1 cellular context compared by ENCODE assay signal in the genomic region with DNA sequence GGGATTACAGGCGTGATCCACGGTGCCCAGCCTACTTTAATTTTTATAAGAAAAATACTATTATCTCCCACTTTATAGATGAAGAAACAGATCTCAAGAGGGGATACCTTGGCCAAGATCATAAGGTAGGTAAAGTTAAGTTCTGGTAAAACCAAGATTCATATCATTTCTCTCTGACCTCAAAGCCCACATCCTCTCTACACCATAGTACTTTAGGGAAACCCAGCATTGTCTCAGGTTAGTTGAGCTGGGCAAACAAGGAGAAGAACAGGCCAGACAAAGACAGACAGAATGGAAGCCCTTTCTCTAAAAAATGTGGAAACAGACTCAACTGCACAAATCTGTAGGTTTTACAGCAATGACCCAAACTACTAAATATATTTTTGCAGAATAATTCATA.
TF ChIP-seq lines count a peak whose summit lies in the region.

No MANE protein-coding gene starts in this region.

TF ChIP-seq in GM23338, 12 proteins besides CTCF, POLR2A, EP300 and RAD21 (continued from another document):
- TF ChIP-seq, protein P1, sequence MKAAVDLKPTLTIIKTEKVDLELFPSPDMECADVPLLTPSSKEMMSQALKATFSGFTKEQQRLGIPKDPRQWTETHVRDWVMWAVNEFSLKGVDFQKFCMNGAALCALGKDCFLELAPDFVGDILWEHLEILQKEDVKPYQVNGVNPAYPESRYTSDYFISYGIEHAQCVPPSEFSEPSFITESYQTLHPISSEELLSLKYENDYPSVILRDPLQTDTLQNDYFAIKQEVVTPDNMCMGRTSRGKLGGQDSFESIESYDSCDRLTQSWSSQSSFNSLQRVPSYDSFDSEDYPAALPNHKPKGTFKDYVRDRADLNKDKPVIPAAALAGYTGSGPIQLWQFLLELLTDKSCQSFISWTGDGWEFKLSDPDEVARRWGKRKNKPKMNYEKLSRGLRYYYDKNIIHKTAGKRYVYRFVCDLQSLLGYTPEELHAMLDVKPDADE (IDR thresholded peaks at IDR 0.05), result no peak
- no peak for TF ChIP-seq CREB1 (CRISPR knock-in tag; IDR thresholded peaks at IDR 0.05; ENCODE audit: low read depth)
- no peak for TF ChIP-seq POLR2AphosphoS5 (IDR thresholded peaks at IDR 0.05; ENCODE audit: low read depth)
- TF ChIP-seq, protein P2, sequence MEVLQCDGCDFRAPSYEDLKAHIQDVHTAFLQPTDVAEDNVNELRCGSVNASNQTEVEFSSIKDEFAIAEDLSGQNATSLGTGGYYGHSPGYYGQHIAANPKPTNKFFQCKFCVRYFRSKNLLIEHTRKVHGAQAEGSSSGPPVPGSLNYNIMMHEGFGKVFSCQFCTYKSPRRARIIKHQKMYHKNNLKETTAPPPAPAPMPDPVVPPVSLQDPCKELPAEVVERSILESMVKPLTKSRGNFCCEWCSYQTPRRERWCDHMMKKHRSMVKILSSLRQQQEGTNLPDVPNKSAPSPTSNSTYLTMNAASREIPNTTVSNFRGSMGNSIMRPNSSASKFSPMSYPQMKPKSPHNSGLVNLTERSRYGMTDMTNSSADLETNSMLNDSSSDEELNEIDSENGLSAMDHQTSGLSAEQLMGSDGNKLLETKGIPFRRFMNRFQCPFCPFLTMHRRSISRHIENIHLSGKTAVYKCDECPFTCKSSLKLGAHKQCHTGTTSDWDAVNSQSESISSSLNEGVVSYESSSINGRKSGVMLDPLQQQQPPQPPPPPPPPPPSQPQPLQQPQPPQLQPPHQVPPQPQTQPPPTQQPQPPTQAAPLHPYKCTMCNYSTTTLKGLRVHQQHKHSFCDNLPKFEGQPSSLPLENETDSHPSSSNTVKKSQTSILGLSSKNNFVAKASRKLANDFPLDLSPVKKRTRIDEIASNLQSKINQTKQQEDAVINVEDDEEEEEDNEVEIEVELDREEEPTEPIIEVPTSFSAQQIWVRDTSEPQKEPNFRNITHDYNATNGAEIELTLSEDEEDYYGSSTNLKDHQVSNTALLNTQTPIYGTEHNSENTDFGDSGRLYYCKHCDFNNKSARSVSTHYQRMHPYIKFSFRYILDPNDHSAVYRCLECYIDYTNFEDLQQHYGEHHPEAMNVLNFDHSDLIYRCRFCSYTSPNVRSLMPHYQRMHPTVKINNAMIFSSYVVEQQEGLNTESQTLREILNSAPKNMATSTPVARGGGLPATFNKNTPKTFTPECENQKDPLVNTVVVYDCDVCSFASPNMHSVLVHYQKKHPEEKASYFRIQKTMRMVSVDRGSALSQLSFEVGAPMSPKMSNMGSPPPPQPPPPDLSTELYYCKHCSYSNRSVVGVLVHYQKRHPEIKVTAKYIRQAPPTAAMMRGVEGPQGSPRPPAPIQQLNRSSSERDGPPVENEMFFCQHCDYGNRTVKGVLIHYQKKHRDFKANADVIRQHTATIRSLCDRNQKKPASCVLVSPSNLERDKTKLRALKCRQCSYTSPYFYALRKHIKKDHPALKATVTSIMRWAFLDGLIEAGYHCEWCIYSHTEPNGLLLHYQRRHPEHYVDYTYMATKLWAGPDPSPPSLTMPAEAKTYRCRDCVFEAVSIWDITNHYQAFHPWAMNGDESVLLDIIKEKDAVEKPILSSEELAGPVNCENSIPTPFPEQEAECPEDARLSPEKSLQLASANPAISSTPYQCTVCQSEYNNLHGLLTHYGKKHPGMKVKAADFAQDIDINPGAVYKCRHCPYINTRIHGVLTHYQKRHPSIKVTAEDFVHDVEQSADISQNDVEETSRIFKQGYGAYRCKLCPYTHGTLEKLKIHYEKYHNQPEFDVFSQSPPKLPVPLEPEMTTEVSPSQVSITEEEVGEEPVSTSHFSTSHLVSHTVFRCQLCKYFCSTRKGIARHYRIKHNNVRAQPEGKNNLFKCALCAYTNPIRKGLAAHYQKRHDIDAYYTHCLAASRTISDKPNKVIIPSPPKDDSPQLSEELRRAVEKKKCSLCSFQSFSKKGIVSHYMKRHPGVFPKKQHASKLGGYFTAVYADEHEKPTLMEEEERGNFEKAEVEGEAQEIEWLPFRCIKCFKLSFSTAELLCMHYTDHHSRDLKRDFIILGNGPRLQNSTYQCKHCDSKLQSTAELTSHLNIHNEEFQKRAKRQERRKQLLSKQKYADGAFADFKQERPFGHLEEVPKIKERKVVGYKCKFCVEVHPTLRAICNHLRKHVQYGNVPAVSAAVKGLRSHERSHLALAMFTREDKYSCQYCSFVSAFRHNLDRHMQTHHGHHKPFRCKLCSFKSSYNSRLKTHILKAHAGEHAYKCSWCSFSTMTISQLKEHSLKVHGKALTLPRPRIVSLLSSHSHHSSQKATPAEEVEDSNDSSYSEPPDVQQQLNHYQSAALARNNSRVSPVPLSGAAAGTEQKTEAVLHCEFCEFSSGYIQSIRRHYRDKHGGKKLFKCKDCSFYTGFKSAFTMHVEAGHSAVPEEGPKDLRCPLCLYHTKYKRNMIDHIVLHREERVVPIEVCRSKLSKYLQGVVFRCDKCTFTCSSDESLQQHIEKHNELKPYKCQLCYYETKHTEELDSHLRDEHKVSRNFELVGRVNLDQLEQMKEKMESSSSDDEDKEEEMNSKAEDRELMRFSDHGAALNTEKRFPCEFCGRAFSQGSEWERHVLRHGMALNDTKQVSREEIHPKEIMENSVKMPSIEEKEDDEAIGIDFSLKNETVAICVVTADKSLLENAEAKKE (CRISPR knock-in tag; IDR thresholded peaks at IDR 0.05), result no peak
- TF ChIP-seq NANOG (IDR thresholded peaks at IDR 0.05; ENCODE audit: borderline replicate concordance), result no peak
- TF ChIP-seq, protein P3, sequence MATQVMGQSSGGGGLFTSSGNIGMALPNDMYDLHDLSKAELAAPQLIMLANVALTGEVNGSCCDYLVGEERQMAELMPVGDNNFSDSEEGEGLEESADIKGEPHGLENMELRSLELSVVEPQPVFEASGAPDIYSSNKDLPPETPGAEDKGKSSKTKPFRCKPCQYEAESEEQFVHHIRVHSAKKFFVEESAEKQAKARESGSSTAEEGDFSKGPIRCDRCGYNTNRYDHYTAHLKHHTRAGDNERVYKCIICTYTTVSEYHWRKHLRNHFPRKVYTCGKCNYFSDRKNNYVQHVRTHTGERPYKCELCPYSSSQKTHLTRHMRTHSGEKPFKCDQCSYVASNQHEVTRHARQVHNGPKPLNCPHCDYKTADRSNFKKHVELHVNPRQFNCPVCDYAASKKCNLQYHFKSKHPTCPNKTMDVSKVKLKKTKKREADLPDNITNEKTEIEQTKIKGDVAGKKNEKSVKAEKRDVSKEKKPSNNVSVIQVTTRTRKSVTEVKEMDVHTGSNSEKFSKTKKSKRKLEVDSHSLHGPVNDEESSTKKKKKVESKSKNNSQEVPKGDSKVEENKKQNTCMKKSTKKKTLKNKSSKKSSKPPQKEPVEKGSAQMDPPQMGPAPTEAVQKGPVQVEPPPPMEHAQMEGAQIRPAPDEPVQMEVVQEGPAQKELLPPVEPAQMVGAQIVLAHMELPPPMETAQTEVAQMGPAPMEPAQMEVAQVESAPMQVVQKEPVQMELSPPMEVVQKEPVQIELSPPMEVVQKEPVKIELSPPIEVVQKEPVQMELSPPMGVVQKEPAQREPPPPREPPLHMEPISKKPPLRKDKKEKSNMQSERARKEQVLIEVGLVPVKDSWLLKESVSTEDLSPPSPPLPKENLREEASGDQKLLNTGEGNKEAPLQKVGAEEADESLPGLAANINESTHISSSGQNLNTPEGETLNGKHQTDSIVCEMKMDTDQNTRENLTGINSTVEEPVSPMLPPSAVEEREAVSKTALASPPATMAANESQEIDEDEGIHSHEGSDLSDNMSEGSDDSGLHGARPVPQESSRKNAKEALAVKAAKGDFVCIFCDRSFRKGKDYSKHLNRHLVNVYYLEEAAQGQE (IDR thresholded peaks at IDR 0.05; ENCODE audit: unreplicated experiment), result no peak
- TF ChIP-seq EZH2 (IDR thresholded peaks at IDR 0.05; ENCODE audit: low read depth, unreplicated experiment), result no peak
TF ChIP-seq in GM23338: peak in this region for 0.
